ENCODE assay signal across 24 cellular contexts in genomic region chr7:84904561-84904960, GRCh38.
DNase-seq lines count a peak whose midpoint lies in the region; ATAC-seq, FAIRE-seq and TF ChIP-seq lines count a peak whose summit lies in the region.
"Had no signal": no experiment of that assay in that cellular context is flagged by ENCODE, and none has a peak within 500 bp of the region (broad histone marks: within the 10 kb centered on the region; RNA-seq: fewer than 3 reads in every experiment).

No MANE protein-coding gene starts in this region.

- no peak overlapping the region for H3K4me3 ChIP-seq in A549
- H3K4me3 ChIP-seq: SJSA1 had no signal

- H3K4me1 ChIP-seq in A549, result no peaks in the 10 kb centered on the region
- H3K4me1 ChIP-seq: BE2C, SJSA1 had no signal

- no peak for DNase-seq in A549 (ENCODE audit: low read depth in 1 of 2, low spot score in 1 of 2)
- peak; percentile 48 for DNase-seq in HCEC 1CT
- peak; percentile 1 for DNase-seq in amniotic epithelial cell (ENCODE audit: low read depth)
- no peak for DNase-seq in NOMO-1 (lab: John Stamatoyannopoulos, UW; ENCODE audit: unreplicated experiment in 2 of 2)
- DNase-seq in NCI-H2081 treated with DMSO at 0.1 percent for 48 hours (lab: John Stamatoyannopoulos, UW), result no peak
- DNase-seq in pons (ENCODE audit: low spot score), result no peak
- DNase-seq in NCI-H526 treated with DMSO at 0.1 percent for 48 hours (lab: John Stamatoyannopoulos, UW), result no peak
- DNase-seq: BE2C; CD4-positive, CD25-positive, alpha-beta regulatory T cell; COR-L47; DMS 273 treated with DMSO at 0.1 percent for 48 hours; DND-41; GDM1; GOT3; HFFc6; Karpas-422; MM.1S; NCI-H1092 treated with DMSO at 0.1 percent for 48 hours; NCI-H146; NCI-H2081; NCI-H748 treated with DMSO at 0.1 percent for 48 hours; SW 1271 had no signal

- FAIRE-seq in A549 (lab: Jason Lieb, UNC), result peak; percentile 23

- H3K27ac ChIP-seq in A549, result no peak overlapping the region
- H3K27ac ChIP-seq: SJSA1 had no signal

- POLR2A ChIA-PET in A549 (lab: Yijun Ruan, JAX), result no interaction called here

- ATAC-seq in A549 (no peak), esophagus mucosa (peak; percentile 32)

- no peak for TF ChIP-seq CTCF in A549 (IDR thresholded peaks at IDR 0.05)

- CTCF ChIA-PET in A549 (lab: Yijun Ruan, JAX), result no interaction called here

- no peak for TF ChIP-seq POLR2A in A549 (IDR thresholded peaks at IDR 0.05; ENCODE audit: low read length)

- no peak overlapping the region for H3K4me2 ChIP-seq in A549

- TF ChIP-seq RAD21 in A549 (conservative IDR thresholded peaks at IDR 0.05 in 1 of 2, IDR thresholded peaks at IDR 0.05 in 1 of 2), result no peak

- H3K9me3 ChIP-seq in A549, result no peaks in the 10 kb centered on the region
- H3K9me3 ChIP-seq: BE2C, SJSA1 had no signal

- TF ChIP-seq EP300 in A549 (IDR thresholded peaks at IDR 0.05), result no peak

TF ChIP-seq in A549, 52 proteins besides CTCF, POLR2A, EP300 and RAD21:
- no peak for TF ChIP-seq CBX2 (IDR thresholded peaks at IDR 0.05; ENCODE audit: borderline replicate concordance, low read depth)
- TF ChIP-seq FOSL2 (IDR thresholded peaks at IDR 0.05), result no peak
- peak; percentile 39; the same call in 1 of the 2 replicates for TF ChIP-seq FOSL2 (CRISPR knock-in tag; IDR thresholded peaks at IDR 0.05)
- no peak for TF ChIP-seq PHF8 (IDR thresholded peaks at IDR 0.05; ENCODE audit: borderline replicate concordance, low read depth)
- TF ChIP-seq HEYL (CRISPR knock-in tag; IDR thresholded peaks at IDR 0.05), result no peak

Comparison
In these comparisons a context has a peak if more than half of its experiments do, and no peak if none do; other contexts are left out.
1. DNase-seq: peak in HCEC 1CT (single experiment) and amniotic epithelial cell (single experiment); none in A549 (0 of 2), NOMO-1 (0 of 2), NCI-H2081 treated with DMSO at 0.1 percent for 48 hours (single experiment), pons (single experiment) and NCI-H526 treated with DMSO at 0.1 percent for 48 hours (single experiment).